ENCODE assay signal across 23 cellular contexts in the genomic region with DNA sequence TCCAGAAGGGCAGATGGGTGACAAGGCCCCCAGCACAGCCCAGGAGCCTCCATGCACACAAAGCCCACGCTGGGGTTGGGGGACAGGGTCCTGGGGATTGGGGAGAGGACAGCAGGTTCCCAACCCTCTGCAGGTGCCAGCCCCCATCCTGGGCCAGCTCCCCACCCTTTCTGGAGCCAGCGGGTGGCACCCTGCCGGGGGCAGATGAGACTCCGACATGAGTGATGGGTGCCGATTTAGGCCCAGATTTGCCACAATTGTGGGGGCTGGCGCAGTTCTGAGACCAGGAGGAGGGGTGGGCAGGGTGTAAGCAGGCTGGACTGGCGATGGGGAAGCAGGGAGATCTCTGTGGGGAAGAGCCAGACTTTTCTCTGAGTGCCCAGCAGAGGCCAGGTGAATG. TPM values are rescaled to one million over a fixed set of nuclear protein-coding genes. Genes with fewer than 3 reads are reported as not detected.
DNase-seq lines count a peak whose midpoint lies in the region; TF ChIP-seq lines count a peak whose summit lies in the region.
"Had no signal": no experiment of that assay in that cellular context is flagged by ENCODE, and none has a peak within 500 bp of the region (broad histone marks: within the 10 kb centered on the region; RNA-seq: fewer than 3 reads in every experiment).

No MANE protein-coding gene starts in this region.

- no peak overlapping the region for H3K27ac ChIP-seq in neuronal stem cell (replicated peaks; ENCODE audit: low read length)
- H3K27ac ChIP-seq: 22Rv1; A549; BLaER1 treated with 17β-estradiol and CSF1 and Interleukin-3, amounts not matched to agents 10 nM and 100 nM; C4-2B had no signal

- H3K9me3 Mint-ChIP-seq in CD14-positive monocyte: peaks cover 0 to 1% (median 0%) of the 10 kb centered on the region in 7 donors
- H3K9me3 Mint-ChIP-seq: CD4-positive, alpha-beta memory T cell; CD8-positive, alpha-beta memory T cell had no signal

- H3K9ac ChIP-seq in neuronal stem cell (ENCODE audit: low read depth, low read length, poor library complexity): peak overlapping the region; percentile 26
- H3K9ac ChIP-seq: BLaER1 treated with 17β-estradiol and CSF1 and Interleukin-3, amounts not matched to agents 10 nM and 100 nM had no signal

- H4K8ac ChIP-seq in neuronal stem cell (ENCODE audit: low read depth, low read length): no peak overlapping the region

- no peak overlapping the region for H3K27ac Mint-ChIP-seq in CD14-positive monocyte
- H3K27ac Mint-ChIP-seq: B cell; CD4-positive, alpha-beta memory T cell; CD4-positive, CD25-positive, alpha-beta regulatory T cell; CD8-positive, alpha-beta memory T cell had no signal

- intact Hi-C loops in CD14-positive monocyte (cut with micrococcal nuclease): no loop called here

- H3K27me3 Mint-ChIP-seq in CD14-positive monocyte (ENCODE audit: low read depth in 3 of 3): peaks cover 40 to 61% (median 50%) of the 10 kb centered on the region in 3 donors

- H2BK120ac ChIP-seq in neuronal stem cell (ENCODE audit: low read depth, low read length): no peak overlapping the region

- H3K79me1 ChIP-seq in neuronal stem cell (ENCODE audit: low read depth, low read length): no peaks in the 10 kb centered on the region

- WGBS in neuronal stem cell (ENCODE audit: extremely low coverage in 2 of 2, insufficient read length in 2 of 2, insufficient replicate concordance in 1 of 2), 2 donors: no CpG with 5 or more reads among the region's 7 CpGs

- no peak for TF ChIP-seq CTCF in CD14-positive monocyte (IDR thresholded peaks at IDR 0.05)

- H2AFZ ChIP-seq in neuronal stem cell (ENCODE audit: low read length): no peak overlapping the region

- H3K9me3 ChIP-seq in neuronal stem cell (replicated peaks in 1 of 2; ENCODE audit: control insufficient read depth in 2 of 2, insufficient read depth in 1 of 2, low read depth in 1 of 2, low read length in 2 of 2): no peaks in the 10 kb centered on the region
- H3K9me3 ChIP-seq: A549; BLaER1 treated with 17β-estradiol and CSF1 and Interleukin-3, amounts not matched to agents 10 nM and 100 nM had no signal

- H2BK5ac ChIP-seq in neuronal stem cell (ENCODE audit: low read length): no peak overlapping the region

- no peak overlapping the region for H4K91ac ChIP-seq in neuronal stem cell (ENCODE audit: low read depth, low read length, poor library complexity)

- no peak overlapping the region for H3K23ac ChIP-seq in neuronal stem cell (ENCODE audit: low read depth, low read length, poor library complexity)

- H3K4me3 Mint-ChIP-seq in CD14-positive monocyte: no peak overlapping the region
- H3K4me3 Mint-ChIP-seq: B cell; CD4-positive, alpha-beta memory T cell; CD4-positive, CD25-positive, alpha-beta regulatory T cell; CD8-positive, alpha-beta memory T cell had no signal

- H3K4me1 Mint-ChIP-seq in CD14-positive monocyte: no peaks in the 10 kb centered on the region
- H3K4me1 Mint-ChIP-seq: CD4-positive, CD25-positive, alpha-beta regulatory T cell had no signal

- peak overlapping the region; percentile 15 for H2BK15ac ChIP-seq in neuronal stem cell (ENCODE audit: low read length)

- no peaks in the 10 kb centered on the region for H3K36me3 Mint-ChIP-seq in CD14-positive monocyte
- H3K36me3 Mint-ChIP-seq: CD4-positive, alpha-beta memory T cell; CD4-positive, CD25-positive, alpha-beta regulatory T cell had no signal

- peak; percentile 52 for DNase-seq in activated effector memory CD4-positive, alpha-beta T cell treated with anti-CD3 and anti-CD28 coated beads, Interleukin-2, amount 50 U/mL, for 16 hours
- no peak for DNase-seq in activated effector memory CD4-positive, alpha-beta T cell treated with Interleukin-2 at 50 U/mL for 16 hours
- DNase-seq in CD14-positive monocyte (ENCODE audit: low spot score) (peak; percentile 6), neuronal stem cell (ENCODE audit: low spot score) (no peak), cerebellar cortex (ENCODE audit: low spot score) (no peak)
- DNase-seq: AML-193; CD4-positive, alpha-beta memory T cell; CD4-positive, CD25-positive, alpha-beta regulatory T cell; CD8-positive, alpha-beta memory T cell; COR-L47; DMS 273 treated with DMSO at 0.1 percent for 48 hours; DMS153; DMS53; DMS79; DND-41; EL; GDM1 had no signal

- H2BK12ac ChIP-seq in neuronal stem cell (ENCODE audit: low read length): no peak overlapping the region

- peaks cover 0 to 93% (median 18%) of the 10 kb centered on the region in 3 experiments for H3K27me3 ChIP-seq in neuronal stem cell (ENCODE audit: control insufficient read depth in 3 of 3, insufficient read depth in 3 of 3, low read depth in 1 of 3, low read length in 3 of 3)

- no peaks in the 10 kb centered on the region for H3K36me3 ChIP-seq in neuronal stem cell (replicated peaks in 1 of 2; ENCODE audit: control insufficient read depth in 2 of 2, insufficient read depth in 2 of 2, low read length in 2 of 2)
- H3K36me3 ChIP-seq: BLaER1 treated with 17β-estradiol and CSF1 and Interleukin-3, amounts not matched to agents 10 nM and 100 nM had no signal

- no peak overlapping the region for H3K4ac ChIP-seq in neuronal stem cell (ENCODE audit: low read length)

- no peak overlapping the region for H3K4me2 ChIP-seq in neuronal stem cell (ENCODE audit: insufficient read depth, low read length, poor library complexity, severe bottlenecking)
- H3K4me2 ChIP-seq: A549; BLaER1 treated with 17β-estradiol and CSF1 and Interleukin-3, amounts not matched to agents 10 nM and 100 nM had no signal

- H3K18ac ChIP-seq in neuronal stem cell (ENCODE audit: low read length): peak overlapping the region; percentile 49

- peak overlapping the region; percentile 47 for H3K14ac ChIP-seq in neuronal stem cell (ENCODE audit: low read length)

- no peak overlapping the region for H3K4me3 ChIP-seq in neuronal stem cell (ENCODE audit: low read length in 2 of 2)
- H3K4me3 ChIP-seq: A549; BLaER1 treated with 17β-estradiol and CSF1 and Interleukin-3, amounts not matched to agents 10 nM and 100 nM; GM12878 had no signal

- H2AK5ac ChIP-seq in neuronal stem cell (ENCODE audit: low read depth, low read length): peak overlapping the region; percentile 19

- peaks cover 0 to 20% of the 10 kb centered on the region in 2 donors for H3K4me1 ChIP-seq in neuronal stem cell (ENCODE audit: control insufficient read depth in 2 of 2, insufficient read depth in 1 of 2, low read depth in 1 of 2, low read length in 2 of 2)
- H3K4me1 ChIP-seq: A549; BLaER1 treated with 17β-estradiol and CSF1 and Interleukin-3, amounts not matched to agents 10 nM and 100 nM had no signal

RNA-seq across cellular contexts. Expression of gene SLF2, which starts 49.3 kb away (rescaled TPM):
- polyA plus RNA-seq in CD14-positive monocyte: 1 to 10 TPM; 5.8 to 6.4 TPM
- 9.2 TPM for polyA plus RNA-seq in neuronal stem cell (2013, experiment 1 of 2)
- polyA plus RNA-seq in neuronal stem cell (2013, experiment 2 of 2): 8.8 TPM

Comparison
In these comparisons a context has a peak if more than half of its experiments do, and no peak if none do; other contexts are left out.
1. DNase-seq: peak in activated effector memory CD4-positive, alpha-beta T cell treated with anti-CD3 and anti-CD28 coated beads, Interleukin-2, amount 50 U/mL, for 16 hours (single experiment) and CD14-positive monocyte (single experiment); none in activated effector memory CD4-positive, alpha-beta T cell treated with Interleukin-2 at 50 U/mL for 16 hours (single experiment), neuronal stem cell (single experiment) and cerebellar cortex (single experiment).